Comparison of ENCODE assay signal across 33 cellular contexts in the genomic region with DNA sequence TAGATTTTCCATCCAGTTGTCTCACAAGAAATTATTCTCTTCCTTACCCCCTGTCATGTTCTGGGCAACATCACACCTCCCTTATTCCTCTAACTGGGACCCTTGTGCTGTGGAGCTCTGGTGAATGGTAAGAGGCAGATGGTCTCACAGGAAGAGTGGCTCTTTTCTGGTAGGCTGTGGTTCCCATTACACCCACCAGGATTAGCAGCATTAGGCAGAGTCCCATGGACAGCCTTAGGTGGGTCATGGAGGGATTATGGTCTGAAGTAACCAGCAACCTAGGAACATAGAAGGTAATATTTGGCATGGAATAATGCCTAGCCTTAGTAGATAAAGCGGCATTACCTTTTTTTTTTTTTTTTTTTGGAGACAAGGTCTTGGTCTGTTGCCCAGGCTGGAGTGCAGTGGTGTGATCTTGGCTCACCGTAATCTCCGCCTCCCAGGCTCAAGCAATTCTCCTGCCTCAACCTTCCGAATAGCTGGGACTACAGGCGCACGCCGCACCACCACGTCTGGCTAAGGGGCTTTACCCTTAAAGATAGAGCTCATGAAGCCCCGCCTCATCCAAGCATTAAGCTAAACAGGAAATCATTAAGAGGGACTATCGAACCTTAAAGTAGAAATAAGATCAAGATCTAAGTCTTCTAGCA. TPM values are rescaled to one million over a fixed set of nuclear protein-coding genes. Genes with fewer than 3 reads are reported as not detected.
DNase-seq lines count a peak whose midpoint lies in the region; ATAC-seq and TF ChIP-seq lines count a peak whose summit lies in the region.
"Had no signal": no experiment of that assay in that cellular context is flagged by ENCODE, and none has a peak within 500 bp of the region (broad histone marks: within the 10 kb centered on the region; RNA-seq: fewer than 3 reads in every experiment).

No MANE protein-coding gene starts in this region.

- peaks cover 14% of the 10 kb centered on the region for H4K20me1 ChIP-seq in neural progenitor cell (ENCODE audit: low read depth)

- H3K9ac ChIP-seq in neural progenitor cell: no peak overlapping the region
- H3K9ac ChIP-seq: KMS-11, SK-N-SH had no signal

- peaks cover 4% of the 10 kb centered on the region for H3K27me3 Mint-ChIP-seq in neural progenitor cell (ENCODE audit: insufficient read depth, low read depth)
- H3K27me3 Mint-ChIP-seq: CD8-positive, alpha-beta memory T cell had no signal

- H3K36me3 ChIP-seq in left ventricle myocardium inferior (peaks cover 14% of the 10 kb centered on the region), heart right ventricle (peaks cover 0 to 27% (median 15%) of the 10 kb centered on the region in 9 donors), neural progenitor cell (no peaks in the 10 kb centered on the region)

- DNase-seq in left ventricle myocardium inferior (no peak), heart right ventricle (no peak), choroid plexus epithelial cell (ENCODE audit: low read depth) (no peak), neural progenitor cell (ENCODE audit: low spot score) (no peak), NOMO-1 treated with dmso at 0.1 percent for 144 hours (lab: John Stamatoyannopoulos, UW; ENCODE audit: unreplicated experiment) (no peak), ACHN (no peak)
- DNase-seq in activated CD4-positive, alpha-beta T cell treated with anti-CD3 and anti-CD28 coated beads for 1 hour: no peak
- DNase-seq: activated CD4-positive, alpha-beta T cell treated with anti-CD3 and anti-CD28 coated beads, Interleukin-2, amount 50 U/mL, for 48 hours; activated naive CD4-positive, alpha-beta T cell treated with anti-CD3 and anti-CD28 coated beads, Interleukin-2, amount 10 ng/mL, durations not matched to agents 7 days and 5 days; amygdala; CD8-positive, alpha-beta memory T cell; DMS153; effector CD4-positive, alpha-beta T cell; H7; mesenchymal stem cell; MG63; NCI-H1105; NCI-H187; NCI-H2171 treated with DMSO at 0.1 percent for 48 hours; NCI-H526; posterior cingulate gyrus; SK-N-SH; stimulated activated CD4-positive, alpha-beta T cell treated with anti-CD3 and anti-CD28 coated beads, Interleukin-12 subunit alpha, Interleukin-12 subunit beta, amount 100 ng/mL, for 4 hours; stimulated activated CD4-positive, alpha-beta T cell treated with anti-CD3 and anti-CD28 coated beads, Interleukin-4, amount 100 ng/mL, for 24 hours; trophoblast cell had no signal

- TF ChIP-seq CTCF in left ventricle myocardium inferior (IDR thresholded peaks at IDR 0.05; ENCODE audit: borderline replicate concordance): peak; percentile 11
- no peak for TF ChIP-seq CTCF in heart right ventricle (IDR thresholded peaks at IDR 0.05)
- peak; percentile 14 for TF ChIP-seq CTCF in choroid plexus epithelial cell (conservative IDR thresholded peaks at IDR 0.05; ENCODE audit: low read depth, low read length)
- TF ChIP-seq CTCF in neural progenitor cell (IDR thresholded peaks at IDR 0.05): no peak

- H3K4me3 ChIP-seq in left ventricle myocardium inferior (no peak overlapping the region), heart right ventricle (no peak overlapping the region), choroid plexus epithelial cell (ENCODE audit: low read depth, low read length) (no peak overlapping the region), neural progenitor cell (no peak overlapping the region)
- H3K4me3 ChIP-seq: MG63 had no signal

- H3K27me3 ChIP-seq in left ventricle myocardium inferior (ENCODE audit: low read depth) (no peaks in the 10 kb centered on the region), heart right ventricle (no peaks in the 10 kb centered on the region), neural progenitor cell (no peaks in the 10 kb centered on the region)
- H3K27me3 ChIP-seq: MG63 had no signal

- peaks cover 18% of the 10 kb centered on the region for H3F3A ChIP-seq in neural progenitor cell (ENCODE audit: low read depth)

- H3K36me3 Mint-ChIP-seq in neural progenitor cell: peaks cover 12% of the 10 kb centered on the region

- 59 to 72% methylated on average over 10 of the region's 10 CpGs for WGBS in heart right ventricle, 2 donors

- intact Hi-C loops in left ventricle myocardium inferior (cut with micrococcal nuclease): no loop called here
- intact Hi-C loops in heart right ventricle (cut with DNase I): loop anchor here in 1 of 10 donors (5.0 kb wide), 1 partner anchor 848 kb away; no protein-coding TSS in a partner anchor

- ATAC-seq in heart right ventricle (no peak), esophagus mucosa (no peak)
- ATAC-seq: Right ventricle myocardium inferior, sciatic nerve had no signal

- peaks cover 40% of the 10 kb centered on the region for H3K79me2 ChIP-seq in neural progenitor cell (ENCODE audit: low read depth)

- H3K4me1 ChIP-seq in left ventricle myocardium inferior (peaks cover 47% of the 10 kb centered on the region), heart right ventricle (peaks cover 3 to 35% (median 23%) of the 10 kb centered on the region in 9 donors), neural progenitor cell (peaks cover 5% of the 10 kb centered on the region)

- H3K4me3 Mint-ChIP-seq in neural progenitor cell: peak overlapping the region; percentile 63
- H3K4me3 Mint-ChIP-seq: activated naive CD4-positive, alpha-beta T cell treated with anti-CD3 and anti-CD28 coated beads, Interleukin-2, amount 10 ng/mL, durations not matched to agents 7 days and 5 days; activated T-helper 1 cell treated with anti-CD3 and anti-CD28 coated beads, Interleukin-12 subunit alpha, Interleukin-12 subunit beta, Interleukin-2, Interleukin-4 antibody, amounts not matched to agents 30 ng/mL and 10 ng/mL and 1 ng/mL, durations not matched to agents 14 hours and 24 hours and 36 hours; CD8-positive, alpha-beta memory T cell had no signal

- H3K9me3 ChIP-seq in left ventricle myocardium inferior (replicated peaks): no peaks in the 10 kb centered on the region
- H3K9me3 ChIP-seq in heart right ventricle: no peaks in the 10 kb centered on the region
- no peaks in the 10 kb centered on the region for H3K9me3 ChIP-seq in neural progenitor cell (ENCODE audit: low read depth)
- H3K9me3 ChIP-seq: MG63, SK-N-SH had no signal

- in situ Hi-C loops in ACHN (cut with HindIII; ENCODE audit: low pct_ligation_motif_present, low pct_unique_long_range_greater_than_20kb, low sequenced_read_pairs): no loop called here

- H3K9me3 Mint-ChIP-seq in neural progenitor cell: peaks cover 2% of the 10 kb centered on the region
- H3K9me3 Mint-ChIP-seq: activated naive CD4-positive, alpha-beta T cell treated with anti-CD3 and anti-CD28 coated beads, Interleukin-2, amount 10 ng/mL, durations not matched to agents 7 days and 5 days; activated T-helper 1 cell treated with anti-CD3 and anti-CD28 coated beads, Interleukin-12 subunit alpha, Interleukin-12 subunit beta, Interleukin-2, Interleukin-4 antibody, amounts not matched to agents 30 ng/mL and 10 ng/mL and 1 ng/mL, durations not matched to agents 14 hours and 24 hours and 36 hours; CD8-positive, alpha-beta memory T cell had no signal

- no peak overlapping the region for H3K4me2 ChIP-seq in neural progenitor cell
- H3K4me2 ChIP-seq: KMS-11, SK-N-SH had no signal

- H3K27ac ChIP-seq in left ventricle myocardium inferior (replicated peaks) (no peak overlapping the region), heart right ventricle (no peak overlapping the region), neural progenitor cell (no peak overlapping the region)
- H3K27ac ChIP-seq: epithelial cell of prostate, KMS-11 had no signal

- no peak overlapping the region for H3K27ac Mint-ChIP-seq in neural progenitor cell
- H3K27ac Mint-ChIP-seq: activated naive CD4-positive, alpha-beta T cell treated with anti-CD3 and anti-CD28 coated beads, Interleukin-2, amount 10 ng/mL, durations not matched to agents 7 days and 5 days; activated T-helper 1 cell treated with anti-CD3 and anti-CD28 coated beads, Interleukin-12 subunit alpha, Interleukin-12 subunit beta, Interleukin-2, Interleukin-4 antibody, amounts not matched to agents 30 ng/mL and 10 ng/mL and 1 ng/mL, durations not matched to agents 14 hours and 24 hours and 36 hours had no signal

- H3K4me1 Mint-ChIP-seq in neural progenitor cell: peaks cover 18% of the 10 kb centered on the region

- no peak overlapping the region for H2AFZ ChIP-seq in neural progenitor cell (replicated peaks)

RNA-seq across cellular contexts. Expression of gene C14orf119, which starts 4.0 kb away (rescaled TPM):
- total RNA-seq in left ventricle myocardium inferior: 25.2 TPM
- total RNA-seq in heart right ventricle: 10 to 100 TPM; 22.3 to 35.9 (median 28.4) TPM
- polyA plus RNA-seq in heart right ventricle: 10 to 100 TPM in 1 of 2 donors, 1 to 10 TPM in 1; 9.8 to 43.3 TPM
- total RNA-seq in neural progenitor cell (ENCODE audit: low replicate concordance): 32.0 and 37.5 TPM in 2 replicates
- 34.7 TPM for total RNA-seq in esophagus mucosa

RNA-seq across cellular contexts. Expression of gene ACIN1, which starts 4.4 kb away (rescaled TPM):
- total RNA-seq in left ventricle myocardium inferior: 64.6 TPM
- total RNA-seq in heart right ventricle: 10 to 100 TPM; 60.2 to 79.7 (median 68.0) TPM
- polyA plus RNA-seq in heart right ventricle: 100 to 1,000 TPM in 1 of 2 donors, 10 to 100 TPM in 1; 35.7 to 119 TPM
- total RNA-seq in neural progenitor cell (ENCODE audit: low replicate concordance): 184 and 215 TPM in 2 replicates
- total RNA-seq in esophagus mucosa: 82.5 TPM

RNA-seq across cellular contexts. Expression of gene CIROP, which starts 5.5 kb away (rescaled TPM):
- total RNA-seq in left ventricle myocardium inferior: not detected
- not detected for total RNA-seq in heart right ventricle
- polyA plus RNA-seq in heart right ventricle: not detected
- 0.06 TPM in 1 of 2 replicates, not detected in the other for total RNA-seq in neural progenitor cell (ENCODE audit: low replicate concordance)
- total RNA-seq in esophagus mucosa: not detected
- total RNA-seq: activated T-helper 1 cell treated with anti-CD3 and anti-CD28 coated beads, Interleukin-12 subunit alpha, Interleukin-12 subunit beta, Interleukin-2, Interleukin-4 antibody, amounts not matched to agents 30 ng/mL and 10 ng/mL and 1 ng/mL, durations not matched to agents 14 hours and 24 hours and 36 hours; bronchial epithelial cell; CD8-positive, alpha-beta memory T cell; Right ventricle myocardium inferior; sciatic nerve; T-helper 1 cell treated with Interleukin-12 subunit alpha and Interleukin-12 subunit beta and Interleukin-4 antibody, amounts not matched to agents 30 ng/mL and 1 ng/mL, for 36 hours had no signal
- polyA plus RNA-seq: CD8-positive, alpha-beta memory T cell; SK-N-SH had no signal

RNA-seq across cellular contexts. Expression of gene CEBPE, which starts 19.7 kb away (rescaled TPM):
- total RNA-seq in left ventricle myocardium inferior: not detected
- total RNA-seq in heart right ventricle: under 1 TPM in 1 of 10 donors, not detected in 9; 0.53 TPM
- polyA plus RNA-seq in heart right ventricle: under 1 TPM in 1 of 2 donors, not detected in 1; 0.07 TPM
- total RNA-seq in neural progenitor cell (ENCODE audit: low replicate concordance): not detected in 2 replicates
- not detected for total RNA-seq in esophagus mucosa
- total RNA-seq: activated T-helper 1 cell treated with anti-CD3 and anti-CD28 coated beads, Interleukin-12 subunit alpha, Interleukin-12 subunit beta, Interleukin-2, Interleukin-4 antibody, amounts not matched to agents 30 ng/mL and 10 ng/mL and 1 ng/mL, durations not matched to agents 14 hours and 24 hours and 36 hours; bronchial epithelial cell; H7; Right ventricle myocardium inferior had no signal
- polyA plus RNA-seq: CD8-positive, alpha-beta memory T cell; SK-N-SH had no signal

RNA-seq across cellular contexts. Expression of gene CDH24, which starts 42.0 kb away (rescaled TPM):
- total RNA-seq in left ventricle myocardium inferior (2.1 TPM), heart right ventricle (1 to 10 TPM in 7 of 10 donors, under 1 TPM in 3; 0.57 to 4.4 (median 1.3) TPM), neural progenitor cell (ENCODE audit: low replicate concordance) (15.0 and 35.9 TPM in 2 replicates), esophagus mucosa (3.4 TPM)
- 1 to 10 TPM; 1.9 to 9.1 TPM for polyA plus RNA-seq in heart right ventricle

Comparison
In these comparisons a context has a peak if more than half of its experiments do, and no peak if none do; other contexts are left out.
1. CTCF ChIP-seq: peak in left ventricle myocardium inferior (single experiment) and choroid plexus epithelial cell (single experiment); none in heart right ventricle (0 of 9) and neural progenitor cell (single experiment).